Comparison of ENCODE assay signal across 8 cellular contexts in the genomic region with DNA sequence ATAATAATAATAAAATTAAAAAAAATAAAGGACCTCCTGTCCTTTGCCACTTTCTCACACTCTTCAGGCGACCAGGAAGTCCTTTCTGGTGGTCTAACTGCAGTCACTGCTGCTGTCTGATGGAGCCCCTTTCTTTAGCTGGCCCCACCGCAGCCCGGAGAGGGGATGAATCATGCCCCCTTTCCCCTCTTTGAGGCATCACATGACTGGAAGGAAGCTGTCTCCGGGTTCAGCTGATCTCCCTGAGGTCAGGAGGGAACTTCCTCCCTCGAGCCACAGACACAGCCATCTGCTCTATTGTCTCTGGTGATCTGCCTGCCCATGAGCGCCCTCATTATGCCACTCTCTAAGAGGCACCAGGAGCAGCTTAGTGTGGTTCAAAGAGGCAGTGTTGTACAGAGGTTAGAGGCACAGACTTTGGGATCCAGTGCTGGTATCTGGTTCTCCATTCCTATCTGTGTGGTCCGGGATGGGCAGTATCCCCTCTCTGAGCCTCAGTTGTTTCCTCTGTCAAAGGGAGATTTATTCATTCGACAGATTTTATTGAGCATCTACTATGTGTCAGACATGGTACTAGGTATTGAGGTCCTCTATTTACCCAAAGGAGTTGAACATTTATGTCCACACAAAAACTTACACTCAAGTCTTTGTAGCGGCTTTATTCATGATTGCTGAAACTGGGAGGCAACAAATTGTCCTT.
DNase-seq lines count a peak whose midpoint lies in the region; ATAC-seq lines count a peak whose summit lies in the region.

No MANE protein-coding gene starts in this region.

- peak; percentile 55 for ATAC-seq in GM21423 (IDR thresholded peaks at IDR 0.05; ENCODE audit: unreplicated experiment)
- ATAC-seq in GM21390 (IDR thresholded peaks at IDR 0.05; ENCODE audit: unreplicated experiment) = no peak

- peak; percentile 92 for DNase-seq in CD1c-positive myeloid dendritic cell (ENCODE audit: extremely low spot score)
- peak; percentile 99 for DNase-seq in MV-4-11 (lab: John Stamatoyannopoulos, UW)
- peak; percentile 63 to 73 for DNase-seq in activated CD8-positive, alpha-beta memory T cell treated with anti-CD3 and anti-CD28 coated beads for 4 hours (ENCODE audit: low read depth in 2 of 2)
- DNase-seq in glomerular visceral epithelial cell (ENCODE audit: extremely low spot score) = peak; percentile 67
- peak; percentile 43 to 65 for DNase-seq in stimulated activated CD4-positive, alpha-beta T cell treated with anti-CD3 and anti-CD28 coated beads, Interleukin-4, amount 100 ng/mL, for 48 hours (ENCODE audit: low read depth in 2 of 2)
- DNase-seq in NCI-H2196 (lab: John Stamatoyannopoulos, UW; ENCODE audit: unreplicated experiment) = no peak
